Comparison of ENCODE assay signal across 11 cellular contexts in the genomic region with DNA sequence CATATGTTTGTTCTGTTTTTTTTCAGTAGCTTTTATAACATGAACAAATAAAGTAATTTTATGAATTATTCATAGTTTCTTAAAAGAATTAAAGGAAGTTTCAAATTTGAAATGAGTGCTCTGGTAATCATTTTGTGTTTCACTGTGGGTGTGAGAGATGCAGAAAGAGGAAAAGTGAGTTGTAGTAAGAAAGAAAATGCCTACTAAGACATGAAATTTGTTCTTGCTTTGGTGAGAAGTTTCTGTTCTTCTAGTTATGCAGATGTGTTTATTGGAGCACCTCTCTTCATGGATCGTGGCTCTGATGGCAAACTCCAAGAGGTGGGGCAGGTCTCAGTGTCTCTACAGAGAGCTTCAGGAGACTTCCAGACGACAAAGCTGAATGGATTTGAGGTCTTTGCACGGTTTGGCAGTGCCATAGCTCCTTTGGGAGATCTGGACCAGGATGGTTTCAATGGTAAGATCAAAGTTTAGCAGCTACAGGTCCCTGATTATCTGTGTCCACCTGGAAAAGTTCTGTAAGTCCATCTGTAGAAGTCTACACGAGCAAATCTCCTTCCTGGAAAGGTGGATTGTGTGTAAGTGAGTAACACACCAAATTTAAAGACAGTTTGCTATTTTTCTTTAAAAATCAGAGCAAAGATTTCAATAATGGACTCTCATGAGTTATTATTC. TPM values are rescaled to one million over a fixed set of nuclear protein-coding genes. Genes with fewer than 3 reads are reported as not detected.
DNase-seq lines count a peak whose midpoint lies in the region; ATAC-seq and TF ChIP-seq lines count a peak whose summit lies in the region.
"Had no signal": no experiment of that assay in that cellular context is flagged by ENCODE, and none has a peak within 500 bp of the region (broad histone marks: within the 10 kb centered on the region; RNA-seq: fewer than 3 reads in every experiment).

No MANE protein-coding gene starts in this region.

- no CpG with 5 or more reads among the region's 4 CpGs for WGBS in trophoblast cell (ENCODE audit: extremely low coverage, insufficient coverage, insufficient read length)

- no peak overlapping the region for H3K9ac ChIP-seq in trophoblast cell (ENCODE audit: low read length)

- H3K4me1 ChIP-seq in Panc1 (ENCODE audit: control insufficient read depth, insufficient read depth, low read length): peaks cover 4% of the 10 kb centered on the region
- H3K4me1 ChIP-seq in trophoblast cell (ENCODE audit: control insufficient read depth in 1 of 2, insufficient read depth in 2 of 2, low read length in 2 of 2): no peaks in the 10 kb centered on the region
- H3K4me1 ChIP-seq: testis had no signal

- H3K9me3 ChIP-seq in Panc1 (ENCODE audit: control insufficient read depth, insufficient read depth, low read depth, low read length) (no peaks in the 10 kb centered on the region), trophoblast cell (ENCODE audit: insufficient read depth, low read depth, low read length) (no peaks in the 10 kb centered on the region)
- H3K9me3 ChIP-seq: testis had no signal

- H3K27me3 Mint-ChIP-seq in activated CD4-positive, alpha-beta memory T cell treated with anti-CD3 and anti-CD28 coated beads for 36 hours: no peaks in the 10 kb centered on the region
- H3K27me3 Mint-ChIP-seq in activated CD4-positive, alpha-beta memory T cell treated with anti-CD3 and anti-CD28 coated beads, Interleukin-2, amount 10 ng/mL, durations not matched to agents 7 days and 5 days: no peaks in the 10 kb centered on the region

- H3K79me2 ChIP-seq in trophoblast cell (ENCODE audit: control insufficient read depth, insufficient read depth, low read length, poor library complexity): no peaks in the 10 kb centered on the region

- CTCF ChIA-PET in activated CD4-positive, alpha-beta memory T cell treated with anti-CD3 and anti-CD28 coated beads for 36 hours (lab: Charles Lee): interaction anchor here (1.0 to 6.4 kb wide), 8 partner anchors 11 to 155 kb away, joined by 3 to 95 read pairs (median 4); a partner anchor contains a TSS
- CTCF ChIA-PET in activated CD4-positive, alpha-beta memory T cell treated with anti-CD3 and anti-CD28 coated beads, Interleukin-2, amount 10 ng/mL, durations not matched to agents 7 days and 5 days (lab: Charles Lee): interaction anchor here (0.7 to 6.1 kb wide), 13 partner anchors 11 to 155 kb away, joined by 3 to 94 read pairs (median 4); a partner anchor contains a TSS
- CTCF ChIA-PET in Panc1 (lab: Charles Lee): interaction anchor here (1.6 kb wide), 1 partner anchor 137 kb away, joined by 15 read pairs; no protein-coding TSS in a partner anchor

- ATAC-seq in HG02852 (IDR thresholded peaks at IDR 0.05; ENCODE audit: unreplicated experiment) (peak; percentile 32), Panc1 (peak; percentile 54), HG03460 (IDR thresholded peaks at IDR 0.05; ENCODE audit: unreplicated experiment) (no peak)

- peak overlapping the region; percentile 49 for H2BK5ac ChIP-seq in trophoblast cell (ENCODE audit: low read depth, low read length, poor library complexity)

- H3K27ac ChIP-seq in Panc1 (ENCODE audit: low read length) (no peak overlapping the region), trophoblast cell (ENCODE audit: low read depth, low read length) (no peak overlapping the region)
- H3K27ac ChIP-seq: testis had no signal

- intact Hi-C loops in activated CD4-positive, alpha-beta memory T cell treated with anti-CD3 and anti-CD28 coated beads for 36 hours (cut with micrococcal nuclease): loop anchor here (1.0 to 5.0 kb wide), 5 partner anchors 51 to 946 kb away; a partner anchor contains a TSS
- intact Hi-C loops in Panc1 (cut with micrococcal nuclease; ENCODE audit: unreplicated experiment): loop anchor here (1.0 kb wide), 1 partner anchor 137 kb away; no protein-coding TSS in a partner anchor

- peaks cover 43% of the 10 kb centered on the region for H3K36me3 ChIP-seq in Panc1 (ENCODE audit: control insufficient read depth, insufficient read depth, low read length)
- H3K36me3 ChIP-seq in trophoblast cell (ENCODE audit: control insufficient read depth in 1 of 2, insufficient read depth in 2 of 2, low read length in 2 of 2): peaks cover 23 to 38% of the 10 kb centered on the region in 2 experiments

- no peak overlapping the region for H2BK12ac ChIP-seq in trophoblast cell (ENCODE audit: low read length)

- no peak overlapping the region for H2BK120ac ChIP-seq in trophoblast cell (ENCODE audit: insufficient read depth, low read length, poor library complexity)

- no peaks in the 10 kb centered on the region for H3K79me1 ChIP-seq in trophoblast cell (ENCODE audit: low read length)

- H3K36me3 Mint-ChIP-seq in activated CD4-positive, alpha-beta memory T cell treated with anti-CD3 and anti-CD28 coated beads for 36 hours: peaks cover 14% of the 10 kb centered on the region
- peaks cover 19% of the 10 kb centered on the region for H3K36me3 Mint-ChIP-seq in activated CD4-positive, alpha-beta memory T cell treated with anti-CD3 and anti-CD28 coated beads, Interleukin-2, amount 10 ng/mL, durations not matched to agents 7 days and 5 days (ENCODE audit: low read depth)

- H2AFZ ChIP-seq in trophoblast cell (ENCODE audit: insufficient read depth, low read length, poor library complexity): no peak overlapping the region

- POLR2A ChIA-PET in activated CD4-positive, alpha-beta memory T cell treated with anti-CD3 and anti-CD28 coated beads for 36 hours (lab: Charles Lee): interaction anchor here (2.3 to 2.6 kb wide), 2 partner anchors 52 to 155 kb away, joined by 9 to 12 read pairs; a partner anchor contains a TSS
- POLR2A ChIA-PET in activated CD4-positive, alpha-beta memory T cell treated with anti-CD3 and anti-CD28 coated beads, Interleukin-2, amount 10 ng/mL, durations not matched to agents 7 days and 5 days (lab: Charles Lee): interaction anchor here (0.6 to 1.7 kb wide), 3 partner anchors 57 to 139 kb away, joined by 3 to 9 read pairs (median 3); no protein-coding TSS in a partner anchor
- POLR2A ChIA-PET in Panc1 (lab: Charles Lee): no interaction called here

- peak overlapping the region; percentile 28 for H4K8ac ChIP-seq in trophoblast cell (ENCODE audit: low read depth, low read length)

- no peak overlapping the region for H3K18ac ChIP-seq in trophoblast cell (ENCODE audit: low read length)

- DNase-seq in activated CD4-positive, alpha-beta memory T cell treated with anti-CD3 and anti-CD28 coated beads for 36 hours: peak; percentile 16
- no peak for DNase-seq in activated CD4-positive, alpha-beta memory T cell treated with anti-CD3 and anti-CD28 coated beads, Interleukin-2, amount 10 ng/mL, durations not matched to agents 7 days and 5 days
- DNase-seq in Panc1 (ENCODE audit: low read depth, low spot score) (no peak), trophoblast cell (no peak), ureter (ENCODE audit: low spot score) (no peak)
- no peak for DNase-seq in stimulated activated CD4-positive, alpha-beta T cell treated with anti-CD3 and anti-CD28 coated beads, Interleukin-15, amount 100 ng/mL, for 24 hours
- DNase-seq: activated CD4-positive, CD25-positive, alpha-beta regulatory T cell treated with anti-CD3 and anti-CD28 coated beads, Interleukin-2, amount 50 U/mL, for 72 hours; stimulated activated CD4-positive, alpha-beta T cell treated with anti-CD3 and anti-CD28 coated beads, Interleukin-2, amount 100 ng/mL, for 24 hours had no signal

- H3K4me3 Mint-ChIP-seq in activated CD4-positive, alpha-beta memory T cell treated with anti-CD3 and anti-CD28 coated beads for 36 hours: no peak overlapping the region
- no peak overlapping the region for H3K4me3 Mint-ChIP-seq in activated CD4-positive, alpha-beta memory T cell treated with anti-CD3 and anti-CD28 coated beads, Interleukin-2, amount 10 ng/mL, durations not matched to agents 7 days and 5 days

- in situ Hi-C loops in Panc1 (cut with HindIII; ENCODE audit: low pct_unique_long_range_greater_than_20kb, low sequenced_read_pairs): no loop called here

- peaks cover 21% of the 10 kb centered on the region for H3K4me1 Mint-ChIP-seq in activated CD4-positive, alpha-beta memory T cell treated with anti-CD3 and anti-CD28 coated beads for 36 hours (ENCODE audit: low read depth)
- H3K4me1 Mint-ChIP-seq in activated CD4-positive, alpha-beta memory T cell treated with anti-CD3 and anti-CD28 coated beads, Interleukin-2, amount 10 ng/mL, durations not matched to agents 7 days and 5 days: peaks cover 26% of the 10 kb centered on the region

- no peak overlapping the region for H3K4me3 ChIP-seq in Panc1 (ENCODE audit: low read depth in 2 of 2, low read length in 2 of 2)
- no peak overlapping the region for H3K4me3 ChIP-seq in trophoblast cell (ENCODE audit: low read depth, low read length)
- H3K4me3 ChIP-seq: testis had no signal

- no peak; the same call in 1 of the 2 replicates for TF ChIP-seq CTCF in Panc1 (IDR thresholded peaks at IDR 0.05)

- no peak overlapping the region for H3K4me2 ChIP-seq in trophoblast cell (ENCODE audit: low read length)

- H3K9me3 Mint-ChIP-seq in activated CD4-positive, alpha-beta memory T cell treated with anti-CD3 and anti-CD28 coated beads for 36 hours: no peaks in the 10 kb centered on the region
- no peaks in the 10 kb centered on the region for H3K9me3 Mint-ChIP-seq in activated CD4-positive, alpha-beta memory T cell treated with anti-CD3 and anti-CD28 coated beads, Interleukin-2, amount 10 ng/mL, durations not matched to agents 7 days and 5 days

- H4K91ac ChIP-seq in trophoblast cell (ENCODE audit: low read depth, low read length): no peak overlapping the region

- no TSS peak for BruUV-seq in Panc1 (replicated peaks; lab: Mats Ljungman, UMichigan)

- H3K27ac Mint-ChIP-seq in activated CD4-positive, alpha-beta memory T cell treated with anti-CD3 and anti-CD28 coated beads for 36 hours: peak overlapping the region; percentile 32
- H3K27ac Mint-ChIP-seq in activated CD4-positive, alpha-beta memory T cell treated with anti-CD3 and anti-CD28 coated beads, Interleukin-2, amount 10 ng/mL, durations not matched to agents 7 days and 5 days: no peak overlapping the region

- H3K27me3 ChIP-seq in Panc1 (ENCODE audit: control insufficient read depth, insufficient read depth, low read length): no peaks in the 10 kb centered on the region
- no peaks in the 10 kb centered on the region for H3K27me3 ChIP-seq in trophoblast cell (ENCODE audit: insufficient read depth, low read length)
- H3K27me3 ChIP-seq: testis had no signal

- H3K4ac ChIP-seq in trophoblast cell (ENCODE audit: low read depth, low read length): no peak overlapping the region

- H3K23ac ChIP-seq in trophoblast cell (ENCODE audit: low read length): no peak overlapping the region

- H3K14ac ChIP-seq in trophoblast cell (ENCODE audit: low read length): no peak overlapping the region

- no peak overlapping the region for H2AK5ac ChIP-seq in trophoblast cell (ENCODE audit: low read length)

- H4K12ac ChIP-seq in trophoblast cell (ENCODE audit: low read depth, low read length): no peak overlapping the region

RNA-seq across cellular contexts. Expression of a gene that starts 51.4 kb away (rescaled TPM):
- total RNA-seq in activated CD4-positive, alpha-beta memory T cell treated with anti-CD3 and anti-CD28 coated beads for 36 hours: 1 to 10 TPM; 8.9 to 9.9 TPM
- 10 to 100 TPM in 1 of 2 experiments, 1 to 10 TPM in 1; 9.8 to 10.2 TPM for total RNA-seq in activated CD4-positive, alpha-beta memory T cell treated with anti-CD3 and anti-CD28 coated beads, Interleukin-2, amount 10 ng/mL, durations not matched to agents 7 days and 5 days
- total RNA-seq in Panc1 (2021; ENCODE audit: unreplicated experiment): 218 TPM
- 140 TPM for polyA plus RNA-seq in Panc1 (2012; ENCODE audit: insufficient read length)
- polyA plus RNA-seq in trophoblast cell (2013): 138 and 148 TPM in 2 replicates
- total RNA-seq in ureter: 60.1 TPM

RNA-seq across cellular contexts. Expression of a gene that starts 52.6 kb away (rescaled TPM):
- total RNA-seq in activated CD4-positive, alpha-beta memory T cell treated with anti-CD3 and anti-CD28 coated beads for 36 hours: under 1 TPM; 0.48 to 0.68 TPM
- 1 to 10 TPM in 1 of 2 experiments, under 1 TPM in 1; 0.65 to 1.0 TPM for total RNA-seq in activated CD4-positive, alpha-beta memory T cell treated with anti-CD3 and anti-CD28 coated beads, Interleukin-2, amount 10 ng/mL, durations not matched to agents 7 days and 5 days
- total RNA-seq in Panc1 (2021; ENCODE audit: unreplicated experiment) (29.1 TPM), ureter (9.4 TPM)
- polyA plus RNA-seq in Panc1 (2012; ENCODE audit: insufficient read length): 6.9 TPM
- 2.2 and 2.3 TPM in 2 replicates for polyA plus RNA-seq in trophoblast cell (2013)
